Comparison of ENCODE assay signal across 10 cellular contexts in genomic region chr1:226349801-226350503, GRCh38. TPM values are rescaled to one million over a fixed set of nuclear protein-coding genes. Genes with fewer than 3 reads are reported as not detected.
A peak's percentile ranks its signal among the peaks of the same experiment; 100 is the strongest.
DNase-seq lines count a peak whose midpoint lies in the region; ATAC-seq and TF ChIP-seq lines count a peak whose summit lies in the region.
"Had no signal": no experiment of that assay in that cellular context is flagged by ENCODE, and none has a peak within 500 bp of the region (broad histone marks: within the 10 kb centered on the region; RNA-seq: fewer than 3 reads in every experiment).

No MANE protein-coding gene starts in this region.

- no peak for TF ChIP-seq CTCF in GM13976 (IDR thresholded peaks at IDR 0.05; ENCODE audit: borderline replicate concordance, control extremely low read depth, extremely low read depth, insufficient read depth, missing control alignments)
- TF ChIP-seq CTCF in nephron progenitor cell (IDR thresholded peaks at IDR 0.05), result no peak
- no peak for TF ChIP-seq CTCF in gastrocnemius medialis (IDR thresholded peaks at IDR 0.05 in 4 of 5, conservative IDR thresholded peaks at IDR 0.05 in 1 of 5)

- H3K27me3 Mint-ChIP-seq in nephron progenitor cell (ENCODE audit: low read depth, poor library complexity), result peaks cover 3% of the 10 kb centered on the region
- H3K27me3 Mint-ChIP-seq in activated T-helper 1 cell treated with anti-CD3 and anti-CD28 coated beads, Interleukin-12 subunit alpha, Interleukin-12 subunit beta, Interleukin-2, Interleukin-4 antibody, amounts not matched to agents 30 ng/mL and 10 ng/mL and 1 ng/mL, durations not matched to agents 14 hours and 24 hours and 36 hours (ENCODE audit: insufficient read depth), result no peaks in the 10 kb centered on the region
- H3K27me3 Mint-ChIP-seq in T-helper 2 cell treated with Interferon-gamma antibody and Interleukin-4, amounts not matched to agents 5 μg/mL and 100 μg/mL, for 36 hours (ENCODE audit: low read depth), result no peaks in the 10 kb centered on the region
- H3K27me3 Mint-ChIP-seq: activated CD4-positive, alpha-beta memory T cell treated with anti-CD3 and anti-CD28 coated beads for 36 hours had no signal

- H3K27ac ChIP-seq in gastrocnemius medialis, result no peak overlapping the region

- in situ Hi-C loops in GM13976 (cut with MboI; ENCODE audit: low sequenced_read_pairs, unreplicated experiment) (no loop called here), SK-MEL-5 (cut with HindIII; ENCODE audit: low pct_unique_long_range_greater_than_20kb, low sequenced_read_pairs) (no loop called here), gastrocnemius medialis (cut with MboI; ENCODE audit: low sequenced_read_pairs in 4 of 4) (no loop called here)

- no peak for TF ChIP-seq POLR2A in gastrocnemius medialis (IDR thresholded peaks at IDR 0.05)

- no peak overlapping the region for H3K4me3 Mint-ChIP-seq in nephron progenitor cell
- H3K4me3 Mint-ChIP-seq in activated T-helper 1 cell treated with anti-CD3 and anti-CD28 coated beads, Interleukin-12 subunit alpha, Interleukin-12 subunit beta, Interleukin-2, Interleukin-4 antibody, amounts not matched to agents 30 ng/mL and 10 ng/mL and 1 ng/mL, durations not matched to agents 14 hours and 24 hours and 36 hours, result no peak overlapping the region
- H3K4me3 Mint-ChIP-seq in T-helper 2 cell treated with Interferon-gamma antibody and Interleukin-4, amounts not matched to agents 5 μg/mL and 100 μg/mL, for 36 hours, result no peak overlapping the region
- H3K4me3 Mint-ChIP-seq: activated CD4-positive, alpha-beta memory T cell treated with anti-CD3 and anti-CD28 coated beads for 36 hours had no signal

- no peaks in the 10 kb centered on the region for H3K27me3 ChIP-seq in gastrocnemius medialis

- intact Hi-C loops in activated T-helper 1 cell treated with anti-CD3 and anti-CD28 coated beads, Interleukin-12 subunit alpha, Interleukin-12 subunit beta, Interleukin-2, Interleukin-4 antibody, amounts not matched to agents 30 ng/mL and 10 ng/mL and 1 ng/mL, durations not matched to agents 14 hours and 24 hours and 36 hours (cut with micrococcal nuclease), result no loop called here
- intact Hi-C loops in gastrocnemius medialis (cut with DNase I; ENCODE audit: low total_unique reads), result no loop called here

- H3K9me3 Mint-ChIP-seq in nephron progenitor cell, result no peaks in the 10 kb centered on the region
- no peaks in the 10 kb centered on the region for H3K9me3 Mint-ChIP-seq in activated T-helper 1 cell treated with anti-CD3 and anti-CD28 coated beads, Interleukin-12 subunit alpha, Interleukin-12 subunit beta, Interleukin-2, Interleukin-4 antibody, amounts not matched to agents 30 ng/mL and 10 ng/mL and 1 ng/mL, durations not matched to agents 14 hours and 24 hours and 36 hours
- H3K9me3 Mint-ChIP-seq in T-helper 2 cell treated with Interferon-gamma antibody and Interleukin-4, amounts not matched to agents 5 μg/mL and 100 μg/mL, for 36 hours, result no peaks in the 10 kb centered on the region
- H3K9me3 Mint-ChIP-seq: activated CD4-positive, alpha-beta memory T cell treated with anti-CD3 and anti-CD28 coated beads for 36 hours had no signal

- peak; percentile 66 for ATAC-seq in HG02852 (IDR thresholded peaks at IDR 0.05; ENCODE audit: unreplicated experiment)
- no peak for ATAC-seq in gastrocnemius medialis

- DNase-seq in GM13976 (ENCODE audit: low spot score) (peak; percentile 64), SK-MEL-5 (ENCODE audit: low read depth, low spot score) (peak; percentile 14), nephron progenitor cell (no peak), pons (ENCODE audit: low spot score) (no peak), gastrocnemius medialis (no peak)
- DNase-seq in activated T-helper 1 cell treated with anti-CD3 and anti-CD28 coated beads, Interleukin-12 subunit alpha, Interleukin-12 subunit beta, Interleukin-2, Interleukin-4 antibody, amounts not matched to agents 30 ng/mL and 10 ng/mL and 1 ng/mL, durations not matched to agents 14 hours and 24 hours and 36 hours (ENCODE audit: low spot score), result no peak
- DNase-seq in T-helper 2 cell treated with Interferon-gamma antibody and Interleukin-4, amounts not matched to agents 5 μg/mL and 100 μg/mL, for 36 hours (ENCODE audit: low spot score), result no peak
- DNase-seq: activated CD4-positive, alpha-beta memory T cell treated with anti-CD3 and anti-CD28 coated beads for 36 hours; caudate nucleus had no signal

- H3K9me3 ChIP-seq in gastrocnemius medialis, result no peaks in the 10 kb centered on the region

- peaks cover 56% of the 10 kb centered on the region for H3K4me1 Mint-ChIP-seq in nephron progenitor cell
- no peaks in the 10 kb centered on the region for H3K4me1 Mint-ChIP-seq in activated T-helper 1 cell treated with anti-CD3 and anti-CD28 coated beads, Interleukin-12 subunit alpha, Interleukin-12 subunit beta, Interleukin-2, Interleukin-4 antibody, amounts not matched to agents 30 ng/mL and 10 ng/mL and 1 ng/mL, durations not matched to agents 14 hours and 24 hours and 36 hours (ENCODE audit: low read depth)
- H3K4me1 Mint-ChIP-seq in T-helper 2 cell treated with Interferon-gamma antibody and Interleukin-4, amounts not matched to agents 5 μg/mL and 100 μg/mL, for 36 hours (ENCODE audit: low read depth), result no peaks in the 10 kb centered on the region

- H3K4me3 ChIP-seq in gastrocnemius medialis, result no peak overlapping the region

- H3K36me3 ChIP-seq in gastrocnemius medialis, result no peaks in the 10 kb centered on the region

- H3K27ac Mint-ChIP-seq in nephron progenitor cell, result peak overlapping the region; percentile 95
- no peak overlapping the region for H3K27ac Mint-ChIP-seq in activated T-helper 1 cell treated with anti-CD3 and anti-CD28 coated beads, Interleukin-12 subunit alpha, Interleukin-12 subunit beta, Interleukin-2, Interleukin-4 antibody, amounts not matched to agents 30 ng/mL and 10 ng/mL and 1 ng/mL, durations not matched to agents 14 hours and 24 hours and 36 hours
- no peak overlapping the region for H3K27ac Mint-ChIP-seq in T-helper 2 cell treated with Interferon-gamma antibody and Interleukin-4, amounts not matched to agents 5 μg/mL and 100 μg/mL, for 36 hours
- H3K27ac Mint-ChIP-seq: activated CD4-positive, alpha-beta memory T cell treated with anti-CD3 and anti-CD28 coated beads for 36 hours had no signal

- H3K36me3 Mint-ChIP-seq in nephron progenitor cell (ENCODE audit: low read depth), result no peaks in the 10 kb centered on the region
- no peaks in the 10 kb centered on the region for H3K36me3 Mint-ChIP-seq in activated T-helper 1 cell treated with anti-CD3 and anti-CD28 coated beads, Interleukin-12 subunit alpha, Interleukin-12 subunit beta, Interleukin-2, Interleukin-4 antibody, amounts not matched to agents 30 ng/mL and 10 ng/mL and 1 ng/mL, durations not matched to agents 14 hours and 24 hours and 36 hours (ENCODE audit: low read depth)
- H3K36me3 Mint-ChIP-seq in T-helper 2 cell treated with Interferon-gamma antibody and Interleukin-4, amounts not matched to agents 5 μg/mL and 100 μg/mL, for 36 hours (ENCODE audit: low read depth), result no peaks in the 10 kb centered on the region
- H3K36me3 Mint-ChIP-seq: activated CD4-positive, alpha-beta memory T cell treated with anti-CD3 and anti-CD28 coated beads for 36 hours had no signal

- H3K4me1 ChIP-seq in gastrocnemius medialis, result no peaks in the 10 kb centered on the region

RNA-seq across cellular contexts. Expression of gene LIN9, which starts 41.0 kb away (rescaled TPM):
- 6.8 and 7.6 TPM in 2 replicates for total RNA-seq in SK-MEL-5 (2014; rRNA removed; shearing (Covaris generic))
- polyA plus RNA-seq in SK-MEL-5 (2015; cell fraction: cytosol; rRNA removed), result 4.7 and 6.9 TPM in 2 replicates
- 7.1 and 9.9 TPM in 2 replicates for polyA plus RNA-seq in SK-MEL-5 (2015; cell fraction: nucleus; rRNA removed)
- total RNA-seq in activated T-helper 1 cell treated with anti-CD3 and anti-CD28 coated beads, Interleukin-12 subunit alpha, Interleukin-12 subunit beta, Interleukin-2, Interleukin-4 antibody, amounts not matched to agents 30 ng/mL and 10 ng/mL and 1 ng/mL, durations not matched to agents 14 hours and 24 hours and 36 hours, result 11.7 and 12.1 TPM in 2 replicates
- 1 to 10 TPM; 2.1 to 4.7 (median 2.8) TPM for total RNA-seq in gastrocnemius medialis

RNA-seq across cellular contexts. Expression of gene PARP1, which starts 57.9 kb away (rescaled TPM):
- 140 and 142 TPM in 2 replicates for total RNA-seq in SK-MEL-5 (2014; rRNA removed; shearing (Covaris generic))
- polyA plus RNA-seq in SK-MEL-5 (2015; cell fraction: cytosol; rRNA removed), result 303 and 319 TPM in 2 replicates
- 76.1 and 93.4 TPM in 2 replicates for polyA plus RNA-seq in SK-MEL-5 (2015; cell fraction: nucleus; rRNA removed)
- total RNA-seq in activated T-helper 1 cell treated with anti-CD3 and anti-CD28 coated beads, Interleukin-12 subunit alpha, Interleukin-12 subunit beta, Interleukin-2, Interleukin-4 antibody, amounts not matched to agents 30 ng/mL and 10 ng/mL and 1 ng/mL, durations not matched to agents 14 hours and 24 hours and 36 hours, result 209 and 220 TPM in 2 replicates
- total RNA-seq in gastrocnemius medialis, result 100 to 1,000 TPM in 2 of 4 donors, 10 to 100 TPM in 2; 63.8 to 117 (median 99.7) TPM

Comparison
In these comparisons a context has a peak if more than half of its experiments do, and no peak if none do; other contexts are left out.
1. DNase-seq: peak in GM13976 (single experiment) and SK-MEL-5 (single experiment); none in nephron progenitor cell (single experiment), activated T-helper 1 cell treated with anti-CD3 and anti-CD28 coated beads, Interleukin-12 subunit alpha, Interleukin-12 subunit beta, Interleukin-2, Interleukin-4 antibody, amounts not matched to agents 30 ng/mL and 10 ng/mL and 1 ng/mL, durations not matched to agents 14 hours and 24 hours and 36 hours (single experiment), pons (single experiment), gastrocnemius medialis (0 of 2) and T-helper 2 cell treated with Interferon-gamma antibody and Interleukin-4, amounts not matched to agents 5 μg/mL and 100 μg/mL, for 36 hours (single experiment).